9 cellular contexts compared by ENCODE assay signal in the genomic region with DNA sequence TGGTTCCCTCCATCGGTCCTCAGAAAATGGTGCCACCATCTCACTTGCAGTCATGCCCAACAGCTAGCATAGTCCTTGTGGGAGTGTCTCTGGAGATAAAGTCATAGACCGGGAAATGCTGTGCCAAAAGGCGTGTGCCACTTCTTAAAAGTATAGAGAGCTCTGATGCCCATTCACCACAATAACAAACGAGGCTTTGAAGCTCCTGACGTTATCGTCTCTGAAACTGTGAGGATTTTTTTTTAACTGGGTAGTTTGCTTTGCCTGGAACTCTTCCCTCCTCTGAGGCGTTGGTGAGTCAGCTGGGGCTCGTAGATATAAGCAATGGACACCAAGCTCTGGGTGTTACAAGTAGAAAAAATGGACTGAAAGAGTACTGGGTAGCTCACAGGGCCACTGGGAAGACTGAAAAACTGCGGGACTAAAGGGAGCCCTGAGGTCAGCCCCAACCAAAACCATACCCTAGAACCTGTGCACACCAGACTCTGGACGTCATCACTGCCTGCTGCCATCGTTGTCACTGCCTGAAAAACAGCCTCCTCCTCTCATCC.
A peak's percentile ranks its signal among the peaks of the same experiment; 100 is the strongest.
DNase-seq lines count a peak whose midpoint lies in the region; ATAC-seq and TF ChIP-seq lines count a peak whose summit lies in the region.
"Had no signal": no experiment of that assay in that cellular context is flagged by ENCODE, and none has a peak within 500 bp of the region (broad histone marks: within the 10 kb centered on the region; RNA-seq: fewer than 3 reads in every experiment).

No MANE protein-coding gene starts in this region.

- H2BK15ac ChIP-seq in neuronal stem cell (ENCODE audit: low read length), result peak overlapping the region; percentile 62

- TF ChIP-seq CTCF in SK-N-SH (IDR thresholded peaks at IDR 0.05) (no peak), OCI-LY7 (conservative IDR thresholded peaks at IDR 0.05; ENCODE audit: low read length) (no peak)

- H4K8ac ChIP-seq in neuronal stem cell (ENCODE audit: low read depth, low read length), result no peak overlapping the region

- H4K20me1 ChIP-seq in SK-N-SH (ENCODE audit: insufficient read depth) (no peaks in the 10 kb centered on the region), OCI-LY7 (ENCODE audit: insufficient read depth, low read length) (no peaks in the 10 kb centered on the region)

- peak overlapping the region; percentile 33 for H3K18ac ChIP-seq in neuronal stem cell (ENCODE audit: low read length)

- peaks cover 9% of the 10 kb centered on the region for H3F3A ChIP-seq in SK-N-SH (replicated peaks; ENCODE audit: insufficient read depth)

- H3K4ac ChIP-seq in neuronal stem cell (ENCODE audit: low read length), result no peak overlapping the region

- no peak overlapping the region for H3K4me3 ChIP-seq in SK-N-SH (ENCODE audit: low read depth in 2 of 2, low read length in 1 of 2)
- no peak overlapping the region for H3K4me3 ChIP-seq in neuronal stem cell (ENCODE audit: low read length in 2 of 2)
- no peak overlapping the region for H3K4me3 ChIP-seq in OCI-LY7 (ENCODE audit: low read depth, low read length, poor library complexity, severe bottlenecking)

- no peak overlapping the region for H2AK5ac ChIP-seq in neuronal stem cell (ENCODE audit: low read depth, low read length)

- ATAC-seq in activated naive CD8-positive, alpha-beta T cell treated with anti-CD3 and anti-CD28 coated beads, Interleukin-2, amount 50 U/mL, for 24 hours, result peak; percentile 68
- ATAC-seq in GM19467 (IDR thresholded peaks at IDR 0.05; ENCODE audit: unreplicated experiment), result no peak

- no peak overlapping the region for H4K91ac ChIP-seq in neuronal stem cell (ENCODE audit: low read depth, low read length, poor library complexity)

- H3K27ac Mint-ChIP-seq in activated naive CD8-positive, alpha-beta T cell treated with anti-CD3 and anti-CD28 coated beads, Interleukin-2, amount 50 U/mL, for 24 hours, result no peak overlapping the region

- intact Hi-C loops in OCI-LY7 (cut with micrococcal nuclease; ENCODE audit: unreplicated experiment), result no loop called here

- H3K36me3 Mint-ChIP-seq in activated naive CD8-positive, alpha-beta T cell treated with anti-CD3 and anti-CD28 coated beads, Interleukin-2, amount 50 U/mL, for 24 hours (ENCODE audit: low read depth), result no peaks in the 10 kb centered on the region

- H3K9ac ChIP-seq in SK-N-SH (no peak overlapping the region), neuronal stem cell (ENCODE audit: low read depth, low read length, poor library complexity) (no peak overlapping the region)

- TF ChIP-seq EP300 in SK-N-SH (IDR thresholded peaks at IDR 0.05; ENCODE audit: borderline replicate concordance in 1 of 2, low read depth in 1 of 2, low read length in 1 of 2), result no peak

- H2BK120ac ChIP-seq in neuronal stem cell (ENCODE audit: low read depth, low read length), result peak overlapping the region; percentile 5

- H3K14ac ChIP-seq in neuronal stem cell (ENCODE audit: low read length), result peak overlapping the region; percentile 10

- BruUV-seq in OCI-LY7 (replicated peaks; lab: Mats Ljungman, UMichigan), result no TSS peak

- H3K27me3 ChIP-seq in SK-N-SH (ENCODE audit: insufficient read depth), result no peaks in the 10 kb centered on the region
- peaks cover 0 to 17% (median 0%) of the 10 kb centered on the region in 3 experiments for H3K27me3 ChIP-seq in neuronal stem cell (ENCODE audit: control insufficient read depth in 3 of 3, insufficient read depth in 3 of 3, low read depth in 1 of 3, low read length in 3 of 3)

- H3K4me1 ChIP-seq in SK-N-SH (ENCODE audit: control insufficient read depth in 1 of 2, insufficient read depth in 2 of 2, low read depth in 1 of 2, low read length in 1 of 2) (peaks cover 0 to 9% of the 10 kb centered on the region in 2 experiments; a peak in 3 of 4 replicates), neuronal stem cell (ENCODE audit: control insufficient read depth in 2 of 2, insufficient read depth in 1 of 2, low read depth in 1 of 2, low read length in 2 of 2) (no peaks in the 10 kb centered on the region), OCI-LY7 (ENCODE audit: insufficient read depth, low read length, poor library complexity, severe bottlenecking) (peaks cover 20% of the 10 kb centered on the region)

- no peaks in the 10 kb centered on the region for H3K79me1 ChIP-seq in neuronal stem cell (ENCODE audit: low read depth, low read length)

- H3K4me2 ChIP-seq in SK-N-SH (peak overlapping the region; percentile 63), neuronal stem cell (ENCODE audit: insufficient read depth, low read length, poor library complexity, severe bottlenecking) (no peak overlapping the region), OCI-LY7 (ENCODE audit: low read length) (no peak overlapping the region)

- no peaks in the 10 kb centered on the region for H3K9me3 ChIP-seq in SK-N-SH
- H3K9me3 ChIP-seq in neuronal stem cell (replicated peaks in 1 of 2; ENCODE audit: control insufficient read depth in 2 of 2, insufficient read depth in 1 of 2, low read depth in 1 of 2, low read length in 2 of 2), result no peaks in the 10 kb centered on the region
- H3K9me3 ChIP-seq in OCI-LY7 (ENCODE audit: low read length), result no peaks in the 10 kb centered on the region
- H3K9me3 ChIP-seq: esophagus squamous epithelium had no signal

- peaks cover 2% of the 10 kb centered on the region for H3K27me3 Mint-ChIP-seq in activated naive CD8-positive, alpha-beta T cell treated with anti-CD3 and anti-CD28 coated beads, Interleukin-2, amount 50 U/mL, for 24 hours

- TF ChIP-seq RAD21 in SK-N-SH (IDR thresholded peaks at IDR 0.05; ENCODE audit: low read length), result no peak

- H3K9me3 Mint-ChIP-seq in activated naive CD8-positive, alpha-beta T cell treated with anti-CD3 and anti-CD28 coated beads, Interleukin-2, amount 50 U/mL, for 24 hours, result no peaks in the 10 kb centered on the region

- POLR2A ChIA-PET in SK-N-SH (lab: Yijun Ruan, JAX) (no interaction called here), OCI-LY7 (lab: Charles Lee) (interaction anchor here (0.6 kb wide), 2 partner anchors 325 to 435 kb away, joined by 3 to 5 read pairs; no protein-coding TSS in a partner anchor)

- H2AFZ ChIP-seq in SK-N-SH (ENCODE audit: low read depth), result 0 out of 2 replicates have a peak overlapping the region, but pooled peaks have one; percentile 5
- H2AFZ ChIP-seq in neuronal stem cell (ENCODE audit: low read length), result no peak overlapping the region
- H2AFZ ChIP-seq in OCI-LY7 (ENCODE audit: low read length), result no peak overlapping the region; the same call in 1 of the 2 replicates

- no peak overlapping the region for H3K4me3 Mint-ChIP-seq in activated naive CD8-positive, alpha-beta T cell treated with anti-CD3 and anti-CD28 coated beads, Interleukin-2, amount 50 U/mL, for 24 hours

- H3K79me2 ChIP-seq in SK-N-SH (ENCODE audit: insufficient read depth), result no peaks in the 10 kb centered on the region
- H3K79me2 ChIP-seq in OCI-LY7 (ENCODE audit: insufficient read depth, low read depth, low read length), result no peaks in the 10 kb centered on the region

- H3K36me3 ChIP-seq in SK-N-SH (replicated peaks in 1 of 2; ENCODE audit: control insufficient read depth in 1 of 2, insufficient read depth in 2 of 2, low read length in 1 of 2) (no peaks in the 10 kb centered on the region), neuronal stem cell (replicated peaks in 1 of 2; ENCODE audit: control insufficient read depth in 2 of 2, insufficient read depth in 2 of 2, low read length in 2 of 2) (no peaks in the 10 kb centered on the region), OCI-LY7 (ENCODE audit: insufficient read depth, low read length) (no peaks in the 10 kb centered on the region)
- H3K36me3 ChIP-seq: esophagus squamous epithelium had no signal

- H3K9me2 ChIP-seq in SK-N-SH (no peaks in the 10 kb centered on the region), OCI-LY7 (ENCODE audit: insufficient read depth, low read length) (no peaks in the 10 kb centered on the region)

- WGBS in SK-N-SH (ENCODE audit: low lambda C conversion rate), result 77% methylated on average over 11 of the region's 11 CpGs
- WGBS in neuronal stem cell (ENCODE audit: extremely low coverage in 2 of 2, insufficient read length in 2 of 2, insufficient replicate concordance in 1 of 2), 2 donors, result no CpG with 5 or more reads among the region's 11 CpGs

- CTCF ChIA-PET in SK-N-SH (lab: Yijun Ruan, JAX) (interaction anchor here (0.8 to 3.2 kb wide), 3 partner anchors 12 to 268 kb away, joined by 3 to 28 read pairs (median 4); no protein-coding TSS in a partner anchor), OCI-LY7 (lab: Charles Lee; ENCODE audit: unreplicated experiment) (interaction anchor here (0.6 kb wide), 1 partner anchor 194 kb away, joined by 3 read pairs; no protein-coding TSS in a partner anchor)

- peaks cover 9% of the 10 kb centered on the region for H3K4me1 Mint-ChIP-seq in activated naive CD8-positive, alpha-beta T cell treated with anti-CD3 and anti-CD28 coated beads, Interleukin-2, amount 50 U/mL, for 24 hours

- H3K27ac ChIP-seq in SK-N-SH (ENCODE audit: low read depth in 2 of 2, low read length in 1 of 2) (peak overlapping the region in 1 of 2 experiments; percentile 38; a peak in 2 of 4 replicates), neuronal stem cell (replicated peaks; ENCODE audit: low read length) (no peak overlapping the region), OCI-LY7 (ENCODE audit: low read depth, low read length, poor library complexity, severe bottlenecking) (no peak overlapping the region)

- DNase-seq in AG20443 (ENCODE audit: low spot score), result peak; percentile 57
- DNase-seq in SK-N-SH, result no peak
- peak; percentile 37 for DNase-seq in activated naive CD8-positive, alpha-beta T cell treated with anti-CD3 and anti-CD28 coated beads, Interleukin-2, amount 50 U/mL, for 24 hours
- no peak for DNase-seq in neuronal stem cell (ENCODE audit: low spot score)
- no peak for DNase-seq in NCI-H2107 treated with DMSO at 0.1 percent for 48 hours (lab: John Stamatoyannopoulos, UW; ENCODE audit: unreplicated experiment)
- DNase-seq in OCI-LY7 (ENCODE audit: low spot score), result no peak
- DNase-seq in iPS-NIHi7 (ENCODE audit: extremely low spot score), result no peak
- DNase-seq: esophagus squamous epithelium had no signal

- peak overlapping the region; percentile 70 for H3K23ac ChIP-seq in neuronal stem cell (ENCODE audit: low read depth, low read length, poor library complexity)

- H2BK5ac ChIP-seq in neuronal stem cell (ENCODE audit: low read length), result peak overlapping the region; percentile 35

- no peak overlapping the region for H2BK12ac ChIP-seq in neuronal stem cell (ENCODE audit: low read length)

TF ChIP-seq in SK-N-SH, 30 proteins besides CTCF, POLR2A, EP300 and RAD21 (continues in another document):
- TF ChIP-seq TEAD4 (IDR thresholded peaks at IDR 0.05; ENCODE audit: borderline replicate concordance, insufficient read depth) (no peak), ELF1 (IDR thresholded peaks at IDR 0.05) (no peak), GABPA (IDR thresholded peaks at IDR 0.05; ENCODE audit: low read depth) (no peak)
- TF ChIP-seq, protein P1, sequence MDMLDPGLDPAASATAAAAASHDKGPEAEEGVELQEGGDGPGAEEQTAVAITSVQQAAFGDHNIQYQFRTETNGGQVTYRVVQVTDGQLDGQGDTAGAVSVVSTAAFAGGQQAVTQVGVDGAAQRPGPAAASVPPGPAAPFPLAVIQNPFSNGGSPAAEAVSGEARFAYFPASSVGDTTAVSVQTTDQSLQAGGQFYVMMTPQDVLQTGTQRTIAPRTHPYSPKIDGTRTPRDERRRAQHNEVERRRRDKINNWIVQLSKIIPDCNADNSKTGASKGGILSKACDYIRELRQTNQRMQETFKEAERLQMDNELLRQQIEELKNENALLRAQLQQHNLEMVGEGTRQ (IDR thresholded peaks at IDR 0.05; ENCODE audit: borderline replicate concordance, low read depth, low read length), result no peak

Comparison
In these comparisons a context has a peak if more than half of its experiments do, and no peak if none do; other contexts are left out.
1. DNase-seq: peak in AG20443 (single experiment) and activated naive CD8-positive, alpha-beta T cell treated with anti-CD3 and anti-CD28 coated beads, Interleukin-2, amount 50 U/mL, for 24 hours (single experiment); none in SK-N-SH (single experiment), neuronal stem cell (single experiment), NCI-H2107 treated with DMSO at 0.1 percent for 48 hours (single experiment), OCI-LY7 (single experiment) and iPS-NIHi7 (single experiment).